ENCODE assay signal across 8 cellular contexts in genomic region chr13:112968910-112969691, GRCh38. TPM values are rescaled to one million over a fixed set of nuclear protein-coding genes. Genes with fewer than 3 reads are reported as not detected.
DNase-seq lines count a peak whose midpoint lies in the region; ATAC-seq and TF ChIP-seq lines count a peak whose summit lies in the region.

Gene MCF2L (plus strand): TSS chr13:112969214. CDS start chr13:112969380, 166 bp downstream.

- no peak within 1 kb of the TSS for H3K27ac Mint-ChIP-seq in nephron progenitor cell
- H3K27ac Mint-ChIP-seq in stimulated activated naive CD8-positive, alpha-beta T cell treated with anti-CD3 and anti-CD28 coated beads, Interleukin-15, Interleukin-2, amounts not matched to agents 100 ng/mL and 50 ng/mL, for 24 hours = peak within 1 kb of the TSS; percentile 76

- TF ChIP-seq CTCF in fibroblast of villous mesenchyme (IDR thresholded peaks at IDR 0.05; ENCODE audit: insufficient read depth, low read depth, low read length) (peak; percentile 18), nephron progenitor cell (IDR thresholded peaks at IDR 0.05) (no peak)

- DNase-seq in DMS53 (lab: John Stamatoyannopoulos, UW) (peak; percentile 66), DMS53 treated with DMSO at 0.1 percent for 48 hours (lab: John Stamatoyannopoulos, UW; ENCODE audit: unreplicated experiment) (no peak), NCI-H774 (lab: John Stamatoyannopoulos, UW) (peak; percentile 97), activated T-helper 1 cell treated with Interleukin-2 at 50 U/mL for 16 hours (ENCODE audit: low read depth) (peak; percentile 55), fibroblast of villous mesenchyme (ENCODE audit: low read depth) (peak; percentile 27), nephron progenitor cell (peak; percentile 56)

- peak within 1 kb of the TSS; percentile 90 for H3K4me3 Mint-ChIP-seq in nephron progenitor cell
- peak within 1 kb of the TSS; percentile 87 for H3K4me3 Mint-ChIP-seq in stimulated activated naive CD8-positive, alpha-beta T cell treated with anti-CD3 and anti-CD28 coated beads, Interleukin-15, Interleukin-2, amounts not matched to agents 100 ng/mL and 50 ng/mL, for 24 hours

- H3K27me3 Mint-ChIP-seq in nephron progenitor cell (ENCODE audit: low read depth, poor library complexity) = peaks cover 74% of the 10 kb centered on the region
- H3K27me3 Mint-ChIP-seq in stimulated activated naive CD8-positive, alpha-beta T cell treated with anti-CD3 and anti-CD28 coated beads, Interleukin-15, Interleukin-2, amounts not matched to agents 100 ng/mL and 50 ng/mL, for 24 hours = no peaks in the 10 kb centered on the region

- H3K4me3 ChIP-seq in fibroblast of villous mesenchyme (ENCODE audit: low read depth, low read length) = peak within 1 kb of the TSS; percentile 18

- H3K4me1 Mint-ChIP-seq in nephron progenitor cell = peaks cover 41% of the 10 kb centered on the region
- H3K4me1 Mint-ChIP-seq in stimulated activated naive CD8-positive, alpha-beta T cell treated with anti-CD3 and anti-CD28 coated beads, Interleukin-15, Interleukin-2, amounts not matched to agents 100 ng/mL and 50 ng/mL, for 24 hours (ENCODE audit: low read depth) = peaks cover 25% of the 10 kb centered on the region

- ATAC-seq in HG03039 (IDR thresholded peaks at IDR 0.05; ENCODE audit: unreplicated experiment) = no peak

- peaks cover 4% of the 10 kb centered on the region for H3K36me3 Mint-ChIP-seq in nephron progenitor cell (ENCODE audit: low read depth)
- no peaks in the 10 kb centered on the region for H3K36me3 Mint-ChIP-seq in stimulated activated naive CD8-positive, alpha-beta T cell treated with anti-CD3 and anti-CD28 coated beads, Interleukin-15, Interleukin-2, amounts not matched to agents 100 ng/mL and 50 ng/mL, for 24 hours (ENCODE audit: low read depth)

- H3K9me3 Mint-ChIP-seq in nephron progenitor cell = peaks cover 30% of the 10 kb centered on the region
- H3K9me3 Mint-ChIP-seq in stimulated activated naive CD8-positive, alpha-beta T cell treated with anti-CD3 and anti-CD28 coated beads, Interleukin-15, Interleukin-2, amounts not matched to agents 100 ng/mL and 50 ng/mL, for 24 hours = no peaks in the 10 kb centered on the region

RNA-seq across cellular contexts. Expression of gene MCF2L, which starts in this region (rescaled TPM):
- total RNA-seq in fibroblast of villous mesenchyme = under 0.01 TPM in 1 of 2 replicates, not detected in the other

Comparison
In these comparisons a context has a peak if more than half of its experiments do, and no peak if none do; other contexts are left out.
1. Peak in DNase-seq and H3K4me3 ChIP-seq in fibroblast of villous mesenchyme; RNA of the gene not detected or under 1 TPM.